In the genomic region with DNA sequence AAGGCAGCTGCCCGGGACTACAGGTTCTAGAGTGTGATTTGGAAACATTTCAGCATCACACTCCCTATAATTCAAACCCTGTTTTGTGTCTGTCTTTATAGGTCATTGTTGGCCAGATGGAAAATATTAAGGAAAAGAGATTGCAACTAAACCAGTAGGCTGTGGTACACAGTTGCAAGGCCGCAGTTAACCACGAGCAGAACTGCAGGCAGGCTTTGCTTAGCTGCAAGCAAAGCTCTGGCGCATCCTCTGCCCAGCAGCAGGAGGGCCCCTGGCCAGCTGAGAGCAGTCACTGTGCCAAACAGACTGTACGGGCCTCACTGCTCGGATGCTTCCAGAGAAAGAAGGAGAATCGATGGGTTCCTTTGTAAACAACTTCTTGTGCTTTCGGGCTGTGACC, we compare ENCODE assay signal across 17 cellular contexts.
DNase-seq lines count a peak whose midpoint lies in the region; ATAC-seq and TF ChIP-seq lines count a peak whose summit lies in the region.
"Had no signal": no experiment of that assay in that cellular context is flagged by ENCODE, and none has a peak within 500 bp of the region (broad histone marks: within the 10 kb centered on the region; RNA-seq: fewer than 3 reads in every experiment).

No MANE protein-coding gene starts in this region.

- no peaks in the 10 kb centered on the region for H3K36me3 ChIP-seq in brain microvascular endothelial cell (replicated peaks)
- H3K36me3 ChIP-seq: HAP-1, lower lobe of right lung, pancreas had no signal

- peak; percentile 79 for DNase-seq in Ammon's horn (ENCODE audit: low spot score)
- DNase-seq in NCI-H446 (lab: John Stamatoyannopoulos, UW): peak; percentile 31 to 83
- peak; percentile 30 for DNase-seq in fibroblast of the aortic adventitia (ENCODE audit: low read depth)
- peak; percentile 39 for DNase-seq in nephron progenitor cell
- DNase-seq in brain microvascular endothelial cell: no peak
- no peak for DNase-seq in ecto neural progenitor cell (ENCODE audit: low spot score)
- DNase-seq in DMS79 (lab: John Stamatoyannopoulos, UW): no peak
- DNase-seq: activated naive CD4-positive, alpha-beta T cell treated with anti-CD3 and anti-CD28 coated beads, Interleukin-2, amount 50 U/mL, for 16 hours; lower lobe of right lung; NCI-H524 treated with DMSO at 0.1 percent for 48 hours; pancreas; SHP77; stimulated activated CD4-positive, alpha-beta T cell treated with anti-CD3 and anti-CD28 coated beads, Interleukin-1b, Interleukin-23, amount 100 ng/mL, for 48 hours had no signal

- in situ Hi-C loops in brain microvascular endothelial cell (cut with HindIII; ENCODE audit: low pct_ligation_motif_present, low sequenced_read_pairs): no loop called here

- peaks cover 65% of the 10 kb centered on the region for H3K9me3 Mint-ChIP-seq in nephron progenitor cell

- ATAC-seq in GM21367 (IDR thresholded peaks at IDR 0.05; ENCODE audit: unreplicated experiment): no peak
- ATAC-seq: lower lobe of right lung, pancreas had no signal

- H3K4me3 ChIP-seq in fibroblast of the aortic adventitia (ENCODE audit: low read depth, low read length) (no peak overlapping the region), brain microvascular endothelial cell (ENCODE audit: low read depth, low read length) (no peak overlapping the region)
- H3K4me3 ChIP-seq: coronary artery, HAP-1, lower lobe of right lung, pancreas had no signal

- peaks cover 57% of the 10 kb centered on the region for H3K36me3 Mint-ChIP-seq in nephron progenitor cell (ENCODE audit: low read depth)

- H3K4me1 Mint-ChIP-seq in nephron progenitor cell: peaks cover 24% of the 10 kb centered on the region
- H3K4me1 Mint-ChIP-seq: B cell had no signal

- H3K27me3 ChIP-seq in brain microvascular endothelial cell (replicated peaks): no peaks in the 10 kb centered on the region
- H3K27me3 ChIP-seq: pancreas had no signal

- H3K27ac ChIP-seq in brain microvascular endothelial cell: no peak overlapping the region
- H3K27ac ChIP-seq: coronary artery, lower lobe of right lung, pancreas had no signal

- no peak overlapping the region for H3K27ac Mint-ChIP-seq in nephron progenitor cell
- H3K27ac Mint-ChIP-seq: B cell had no signal

- no peaks in the 10 kb centered on the region for H3K27me3 Mint-ChIP-seq in nephron progenitor cell (ENCODE audit: low read depth, poor library complexity)
- H3K27me3 Mint-ChIP-seq: B cell had no signal

- TF ChIP-seq CTCF in fibroblast of the aortic adventitia (IDR thresholded peaks at IDR 0.05; ENCODE audit: insufficient read depth, low read length) (no peak), nephron progenitor cell (IDR thresholded peaks at IDR 0.05) (no peak), brain microvascular endothelial cell (IDR thresholded peaks at IDR 0.05; ENCODE audit: low read depth, low read length, missing control alignments) (no peak)

- H3K4me3 Mint-ChIP-seq in nephron progenitor cell: no peak overlapping the region
- H3K4me3 Mint-ChIP-seq: B cell had no signal

Comparison
In these comparisons a context has a peak if more than half of its experiments do, and no peak if none do; other contexts are left out.
1. DNase-seq: peak in Ammon's horn (single experiment), NCI-H446 (2 of 2), fibroblast of the aortic adventitia (single experiment) and nephron progenitor cell (single experiment); none in brain microvascular endothelial cell (single experiment), ecto neural progenitor cell (single experiment) and DMS79 (single experiment).